In genomic region chr14:89033756-89034155, GRCh38 we compare ENCODE assay signal across 21 cellular contexts.
"Had no signal": no experiment of that assay in that cellular context is flagged by ENCODE, and none has a peak within 500 bp of the region (broad histone marks: within the 10 kb centered on the region; RNA-seq: fewer than 3 reads in every experiment).

No MANE protein-coding gene starts in this region.

- DNase-seq: activated CD4-positive, alpha-beta T cell treated with anti-CD3 and anti-CD28 coated beads, Interleukin-2, amount 50 U/mL, for 4 hours; activated CD4-positive, CD25-positive, alpha-beta regulatory T cell treated with anti-CD3 and anti-CD28 coated beads, Interleukin-2, amount 50 U/mL, for 72 hours; activated gamma-delta T cell; activated T-cell treated with anti-CD3 and anti-CD28 coated beads, Interleukin-2, amount 50 U/mL, for 72 hours; foreskin melanocyte; glutamatergic neuron; hippocampal formation; left cardiac atrium; nephron progenitor cell; nucleus accumbens; posterior cingulate gyrus; sigmoid colon; stimulated activated CD4-positive, alpha-beta T cell treated with anti-CD3 and anti-CD28 coated beads, Interleukin-4, amount 100 ng/mL, for 24 hours; upper lobe of left lung had no signal

- H3K36me3 ChIP-seq: ascending aorta, breast epithelium, sigmoid colon, thoracic aorta, upper lobe of left lung had no signal

- H3K9me3 ChIP-seq: ascending aorta, breast epithelium, sigmoid colon, thoracic aorta, upper lobe of left lung had no signal

- H3K27ac ChIP-seq: ascending aorta, breast epithelium, coronary artery, sigmoid colon, thoracic aorta, upper lobe of left lung, VCaP had no signal

- H3K27me3 ChIP-seq: ascending aorta, breast epithelium, sigmoid colon, upper lobe of left lung had no signal

- H3K4me1 ChIP-seq: ascending aorta, breast epithelium, sigmoid colon, upper lobe of left lung had no signal

- H3K4me3 ChIP-seq: ascending aorta, breast epithelium, coronary artery, lung, sigmoid colon, thoracic aorta, upper lobe of left lung had no signal

- ATAC-seq: activated T-cell treated with anti-CD3 and anti-CD28 coated beads, Interleukin-2, amount 50 U/mL, for 72 hours; left cardiac atrium; stimulated activated effector memory CD8-positive, alpha-beta T cell treated with anti-CD3 and anti-CD28 coated beads, Interleukin-12 subunit alpha, Interleukin-12 subunit beta, amount 100 ng/mL, for 72 hours had no signal
